Comparison of ENCODE assay signal across 8 cellular contexts in the genomic region with DNA sequence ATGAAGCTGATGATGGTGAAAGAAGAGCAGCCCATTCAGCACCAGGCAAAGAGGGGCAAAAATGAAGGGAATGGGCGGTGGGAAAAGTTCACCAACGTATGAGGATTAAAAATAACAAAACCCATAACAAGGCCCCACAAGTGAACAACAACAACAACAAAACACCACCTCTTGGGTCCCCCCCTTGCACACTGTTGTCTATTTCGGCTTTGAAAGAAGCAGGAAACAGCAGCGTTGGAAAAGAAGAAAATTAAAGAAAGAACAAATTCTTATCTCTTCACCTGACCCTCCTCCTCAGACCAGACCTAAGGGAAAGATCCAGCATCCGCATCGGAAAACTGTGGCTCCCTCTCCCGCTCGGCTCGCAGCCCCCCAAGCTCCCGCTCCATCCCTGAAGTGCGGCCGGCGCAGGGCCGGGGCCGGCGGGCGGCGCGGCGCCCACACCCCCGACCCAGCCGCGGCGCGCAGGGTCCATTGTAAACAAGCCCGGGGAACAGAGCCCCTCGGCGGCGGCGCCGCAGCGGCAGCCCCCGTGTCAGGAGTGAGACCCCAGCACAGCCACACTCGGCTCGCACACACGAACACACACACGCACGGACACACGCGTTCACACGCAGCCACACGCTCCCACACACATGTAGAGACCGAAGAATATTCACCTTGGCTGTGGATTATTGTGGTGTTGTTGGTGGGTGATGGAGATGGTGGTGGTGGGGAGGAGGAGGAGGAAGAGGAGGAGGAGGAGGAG. TPM values are rescaled to one million over a fixed set of nuclear protein-coding genes. Genes with fewer than 3 reads are reported as not detected.
A peak's percentile ranks its signal among the peaks of the same experiment; 100 is the strongest.
DNase-seq lines count a peak whose midpoint lies in the region; ATAC-seq and TF ChIP-seq lines count a peak whose summit lies in the region.

No MANE protein-coding gene starts in this region.

- peak overlapping the region; percentile 100 for H3K9ac ChIP-seq in mucosa of stomach (ENCODE audit: low read length)

- H3K9me3 ChIP-seq in mucosa of stomach (ENCODE audit: control insufficient read depth, low read length), result no peaks in the 10 kb centered on the region

- no peak for DNase-seq in activated T-cell treated with anti-CD3 and anti-CD28 coated beads, Interleukin-2, amount 50 U/mL, for 4 hours
- no peak for DNase-seq in activated T-cell treated with anti-CD3 and anti-CD28 coated beads, Interleukin-2, amount 50 U/mL, for 1 hour
- no peak for DNase-seq in RWPE1 (ENCODE audit: low spot score)
- DNase-seq in effector memory CD8-positive, alpha-beta T cell, result peak; percentile 15 to 32 (median 19)
- no peak for DNase-seq in GM20000 (ENCODE audit: low spot score)
- DNase-seq in H4 (ENCODE audit: low spot score), result no peak

- no peaks in the 10 kb centered on the region for H3K27me3 ChIP-seq in mucosa of stomach (ENCODE audit: control insufficient read depth, insufficient read depth, low read length)

- H3K4me1 Mint-ChIP-seq in activated T-cell treated with anti-CD3 and anti-CD28 coated beads, Interleukin-2, amount 50 U/mL, for 4 hours (ENCODE audit: low read depth), result peaks cover 56% of the 10 kb centered on the region
- peaks cover 31 to 59% of the 10 kb centered on the region in 2 donors for H3K4me1 Mint-ChIP-seq in effector memory CD8-positive, alpha-beta T cell (ENCODE audit: low read depth in 2 of 2)

- CTCF ChIA-PET in RWPE1 (lab: Yijun Ruan, JAX), result no interaction called here

- no peak for ATAC-seq in activated T-cell treated with anti-CD3 and anti-CD28 coated beads, Interleukin-2, amount 50 U/mL, for 4 hours
- ATAC-seq in effector memory CD8-positive, alpha-beta T cell (replicated peaks), result no peak
- ATAC-seq in GM18867 (IDR thresholded peaks at IDR 0.05; ENCODE audit: unreplicated experiment), result no peak

- peak overlapping the region; percentile 98 for H3K27ac ChIP-seq in RWPE1

- no peaks in the 10 kb centered on the region for H3K4me1 ChIP-seq in mucosa of stomach (ENCODE audit: control insufficient read depth, insufficient read depth, low read length)

- H3K27ac Mint-ChIP-seq in effector memory CD8-positive, alpha-beta T cell, result peak overlapping the region; percentile 97 to 99

- POLR2A ChIA-PET in RWPE1 (lab: Yijun Ruan, JAX; ENCODE audit: low non-redundant PET), result no interaction called here

- no peaks in the 10 kb centered on the region for H3K36me3 ChIP-seq in mucosa of stomach (ENCODE audit: control insufficient read depth, insufficient read depth, low read length)

- TF ChIP-seq CTCF in RWPE1 (conservative IDR thresholded peaks at IDR 0.05; ENCODE audit: low read depth), result no peak
- TF ChIP-seq CTCF in GM20000 (IDR thresholded peaks at IDR 0.05; ENCODE audit: extremely low read depth, missing control alignments), result no peak

- no peaks in the 10 kb centered on the region for H3K27me3 Mint-ChIP-seq in activated T-cell treated with anti-CD3 and anti-CD28 coated beads, Interleukin-2, amount 50 U/mL, for 4 hours (ENCODE audit: low read depth)
- H3K27me3 Mint-ChIP-seq in effector memory CD8-positive, alpha-beta T cell, result no peaks in the 10 kb centered on the region

- H3K36me3 Mint-ChIP-seq in activated T-cell treated with anti-CD3 and anti-CD28 coated beads, Interleukin-2, amount 50 U/mL, for 4 hours (ENCODE audit: insufficient read depth), result peaks cover 5% of the 10 kb centered on the region
- peaks cover 53% of the 10 kb centered on the region for H3K36me3 Mint-ChIP-seq in effector memory CD8-positive, alpha-beta T cell (ENCODE audit: insufficient read depth)

- peak overlapping the region; percentile 96 for H3K4me3 Mint-ChIP-seq in activated T-cell treated with anti-CD3 and anti-CD28 coated beads, Interleukin-2, amount 50 U/mL, for 4 hours
- peak overlapping the region; percentile 88 to 92 for H3K4me3 Mint-ChIP-seq in effector memory CD8-positive, alpha-beta T cell

- H3K9me3 Mint-ChIP-seq in activated T-cell treated with anti-CD3 and anti-CD28 coated beads, Interleukin-2, amount 50 U/mL, for 4 hours, result no peaks in the 10 kb centered on the region
- no peaks in the 10 kb centered on the region for H3K9me3 Mint-ChIP-seq in effector memory CD8-positive, alpha-beta T cell

- H3K4me3 ChIP-seq in mucosa of stomach (ENCODE audit: low read length), result peak overlapping the region; percentile 38

RNA-seq across cellular contexts. Expression of gene RFX3, which starts 0.5 kb away (rescaled TPM):
- total RNA-seq in activated T-cell treated with anti-CD3 and anti-CD28 coated beads, Interleukin-2, amount 50 U/mL, for 4 hours, result 10 to 100 TPM in 1 of 3 donors, 1 to 10 TPM in 2; 9.2 to 10.1 (median 9.4) TPM
- total RNA-seq in H4 (2014; rRNA removed; shearing (Covaris generic)), result 0.60 and 2.1 TPM in 2 replicates

Comparison
In these comparisons a context has a peak if more than half of its experiments do, and no peak if none do; other contexts are left out.
1. DNase-seq: peak in effector memory CD8-positive, alpha-beta T cell (3 of 3); none in activated T-cell treated with anti-CD3 and anti-CD28 coated beads, Interleukin-2, amount 50 U/mL, for 4 hours (single experiment), activated T-cell treated with anti-CD3 and anti-CD28 coated beads, Interleukin-2, amount 50 U/mL, for 1 hour (single experiment), RWPE1 (single experiment), GM20000 (single experiment) and H4 (single experiment).